Comparison of ENCODE assay signal across 9 cellular contexts in the genomic region with DNA sequence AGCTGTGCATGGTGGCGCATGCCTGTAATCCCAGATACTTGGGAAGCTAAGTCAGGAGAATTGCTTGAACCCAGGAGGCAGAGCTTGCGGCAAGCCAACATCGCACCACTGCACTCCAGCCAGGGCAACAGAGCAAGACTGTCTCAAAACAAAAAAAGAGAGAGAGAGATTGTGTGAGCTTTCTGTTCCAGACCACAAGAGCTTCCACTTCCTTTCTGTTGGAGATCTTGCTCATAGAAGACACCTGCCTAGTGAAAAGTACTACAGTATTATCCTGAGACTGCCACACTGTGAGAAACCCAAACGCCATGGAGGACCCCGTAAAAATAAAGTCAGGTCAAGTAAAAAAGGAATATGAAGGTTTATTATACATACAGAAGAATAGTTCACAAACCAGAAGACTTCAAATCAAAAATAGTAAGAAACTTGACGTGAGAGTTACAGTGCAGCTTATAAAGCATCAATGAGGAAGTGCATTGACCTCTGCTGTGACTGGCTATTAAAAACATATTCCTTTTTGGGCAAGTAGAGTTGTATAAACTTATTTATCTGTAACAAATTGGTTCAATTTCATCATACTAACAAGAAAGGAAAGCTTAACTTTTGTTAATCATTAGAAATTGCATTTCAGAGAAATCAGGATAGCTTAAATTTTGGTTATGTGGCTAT. TPM values are rescaled to one million over a fixed set of nuclear protein-coding genes. Genes with fewer than 3 reads are reported as not detected.
DNase-seq lines count a peak whose midpoint lies in the region; ATAC-seq and TF ChIP-seq lines count a peak whose summit lies in the region.
"Had no signal": no experiment of that assay in that cellular context is flagged by ENCODE, and none has a peak within 500 bp of the region (broad histone marks: within the 10 kb centered on the region; RNA-seq: fewer than 3 reads in every experiment).

No MANE protein-coding gene starts in this region.

- DNase-seq in activated naive CD8-positive, alpha-beta T cell treated with anti-CD3 and anti-CD28 coated beads for 36 hours: no peak
- DNase-seq in NCI-H2196 treated with DMSO at 0.1 percent for 48 hours (lab: John Stamatoyannopoulos, UW; ENCODE audit: unreplicated experiment) (no peak), DMS53 treated with DMSO at 0.1 percent for 48 hours (lab: John Stamatoyannopoulos, UW; ENCODE audit: unreplicated experiment) (no peak), type B pancreatic cell (ENCODE audit: extremely low spot score, unreplicated experiment) (no peak), NCI-H1694 treated with DMSO at 0.1 percent for 48 hours (lab: John Stamatoyannopoulos, UW) (no peak)
- DNase-seq: GM23248 had no signal

- peaks cover 59% of the 10 kb centered on the region for H3K4me1 Mint-ChIP-seq in activated naive CD8-positive, alpha-beta T cell treated with anti-CD3 and anti-CD28 coated beads for 36 hours
- no peaks in the 10 kb centered on the region for H3K4me1 Mint-ChIP-seq in type B pancreatic cell (ENCODE audit: unreplicated experiment)

- no peaks in the 10 kb centered on the region for H3K27me3 Mint-ChIP-seq in activated naive CD8-positive, alpha-beta T cell treated with anti-CD3 and anti-CD28 coated beads for 36 hours
- H3K27me3 Mint-ChIP-seq in type B pancreatic cell: peaks cover 14% of the 10 kb centered on the region

- peak overlapping the region; percentile 5 for H3K4me3 ChIP-seq in GM12875 (ENCODE audit: low read depth, low read length)
- H3K4me3 ChIP-seq: GM23248 had no signal

- ATAC-seq in GM21390 (IDR thresholded peaks at IDR 0.05; ENCODE audit: unreplicated experiment) (peak; percentile 76), HG03520 (IDR thresholded peaks at IDR 0.05; ENCODE audit: unreplicated experiment) (peak; percentile 75)

- H3K36me3 Mint-ChIP-seq in activated naive CD8-positive, alpha-beta T cell treated with anti-CD3 and anti-CD28 coated beads for 36 hours: peaks cover 4% of the 10 kb centered on the region
- no peaks in the 10 kb centered on the region for H3K36me3 Mint-ChIP-seq in type B pancreatic cell

- peak overlapping the region; percentile 56 for H3K4me3 Mint-ChIP-seq in activated naive CD8-positive, alpha-beta T cell treated with anti-CD3 and anti-CD28 coated beads for 36 hours
- no peak overlapping the region for H3K4me3 Mint-ChIP-seq in type B pancreatic cell

- peak overlapping the region; percentile 89 for H3K27ac Mint-ChIP-seq in activated naive CD8-positive, alpha-beta T cell treated with anti-CD3 and anti-CD28 coated beads for 36 hours
- no peak overlapping the region for H3K27ac Mint-ChIP-seq in type B pancreatic cell

- TF ChIP-seq CTCF in GM12875 (IDR thresholded peaks at IDR 0.05; ENCODE audit: borderline replicate concordance, insufficient read depth, low read depth, low read length) (no peak), type B pancreatic cell (conservative IDR thresholded peaks at IDR 0.05) (no peak)

- peaks cover 10% of the 10 kb centered on the region for H3K9me3 Mint-ChIP-seq in activated naive CD8-positive, alpha-beta T cell treated with anti-CD3 and anti-CD28 coated beads for 36 hours
- no peaks in the 10 kb centered on the region for H3K9me3 Mint-ChIP-seq in type B pancreatic cell

RNA-seq across cellular contexts. Expression of a gene that starts 4.3 kb away (rescaled TPM):
- total RNA-seq in activated naive CD8-positive, alpha-beta T cell treated with anti-CD3 and anti-CD28 coated beads for 36 hours: 10 to 100 TPM; 59.5 to 60.8 TPM
- 12.2 and 26.8 TPM in 2 replicates for total RNA-seq in type B pancreatic cell (ENCODE audit: low replicate concordance)
